23 cellular contexts compared by ENCODE assay signal in the genomic region with DNA sequence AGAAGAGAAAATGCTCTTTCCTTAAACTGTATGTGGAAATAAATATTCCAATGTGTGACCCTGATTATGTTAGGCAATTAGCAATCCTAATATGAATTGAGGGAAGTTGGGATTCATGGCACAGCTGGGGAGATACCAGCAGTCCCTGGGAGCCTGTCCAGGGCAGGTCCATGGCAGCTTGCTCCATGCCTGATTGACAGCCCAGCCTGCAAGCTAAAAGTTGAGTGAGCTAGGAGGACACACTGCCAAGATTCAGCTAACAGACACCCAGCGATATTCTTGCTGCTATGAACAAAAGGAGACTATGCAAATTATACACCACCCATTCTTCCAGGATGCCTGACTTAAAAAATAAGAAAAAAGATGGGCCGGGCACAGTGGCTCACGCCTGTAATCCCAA. TPM values are rescaled to one million over a fixed set of nuclear protein-coding genes. Genes with fewer than 3 reads are reported as not detected.
DNase-seq lines count a peak whose midpoint lies in the region; ATAC-seq, FAIRE-seq and TF ChIP-seq lines count a peak whose summit lies in the region.
"Had no signal": no experiment of that assay in that cellular context is flagged by ENCODE, and none has a peak within 500 bp of the region (broad histone marks: within the 10 kb centered on the region; RNA-seq: fewer than 3 reads in every experiment).

No MANE protein-coding gene starts in this region.

- H3K4ac ChIP-seq in mesendoderm (ENCODE audit: low read depth, low read length), result no peak overlapping the region

- H3K4me3 Mint-ChIP-seq in astrocyte (ENCODE audit: unreplicated experiment), result no peak overlapping the region
- no peak overlapping the region for H3K4me3 Mint-ChIP-seq in naive thymus-derived CD8-positive, alpha-beta T cell
- H3K4me3 Mint-ChIP-seq: activated naive CD4-positive, alpha-beta T cell treated with anti-CD3 and anti-CD28 coated beads, Interleukin-2, amount 50 U/mL, for 24 hours; mesothelial cell of epicardium; neural progenitor cell had no signal

- no peak overlapping the region for H3K23ac ChIP-seq in mesendoderm (ENCODE audit: low read length)

- H2BK5ac ChIP-seq in mesendoderm (ENCODE audit: low read length), result no peak overlapping the region

- peaks cover 66% of the 10 kb centered on the region for H4K20me1 ChIP-seq in astrocyte (ENCODE audit: insufficient read depth, low read length)

- H3K4me1 ChIP-seq in astrocyte (ENCODE audit: insufficient read depth, low read length) (peaks cover 84% of the 10 kb centered on the region), right cardiac atrium (ENCODE audit: control insufficient read depth, insufficient read depth, low read length) (peaks cover 13% of the 10 kb centered on the region), skeletal muscle satellite cell (ENCODE audit: control insufficient read depth, insufficient read depth, low read length) (peaks cover 76% of the 10 kb centered on the region), mesendoderm (ENCODE audit: control insufficient read depth, low read depth, low read length) (no peaks in the 10 kb centered on the region)
- H3K4me1 ChIP-seq: BE2C had no signal

- peaks cover 69% of the 10 kb centered on the region for H3K36me3 Mint-ChIP-seq in astrocyte (ENCODE audit: low read depth, unreplicated experiment)
- H3K36me3 Mint-ChIP-seq in naive thymus-derived CD8-positive, alpha-beta T cell, result peaks cover 0 to 2% (median 0%) of the 10 kb centered on the region in 3 donors
- H3K36me3 Mint-ChIP-seq: neural progenitor cell had no signal

- H2AK5ac ChIP-seq in mesendoderm (ENCODE audit: low read length), result no peak overlapping the region

- no peaks in the 10 kb centered on the region for H3K27me3 ChIP-seq in astrocyte (ENCODE audit: insufficient read depth, low read length)
- H3K27me3 ChIP-seq in right cardiac atrium (ENCODE audit: control insufficient read depth, insufficient read depth), result no peaks in the 10 kb centered on the region
- no peaks in the 10 kb centered on the region for H3K27me3 ChIP-seq in skeletal muscle satellite cell (ENCODE audit: control insufficient read depth, insufficient read depth, low read length)
- H3K27me3 ChIP-seq in mesendoderm (ENCODE audit: insufficient read depth, low read length, poor library complexity), result no peaks in the 10 kb centered on the region
- H3K27me3 ChIP-seq: ascending aorta, BE2C, thyroid gland had no signal

- POLR2A ChIA-PET in naive thymus-derived CD8-positive, alpha-beta T cell (lab: Charles Lee), result no interaction called here

- H3K27ac Mint-ChIP-seq in astrocyte (ENCODE audit: unreplicated experiment), result no peak overlapping the region
- H3K27ac Mint-ChIP-seq in naive thymus-derived CD8-positive, alpha-beta T cell, result peak overlapping the region in 1 of 10 donors; percentile 70
- H3K27ac Mint-ChIP-seq: activated naive CD4-positive, alpha-beta T cell treated with anti-CD3 and anti-CD28 coated beads, Interleukin-2, amount 50 U/mL, for 24 hours; mesothelial cell of epicardium; neural progenitor cell had no signal

- H3K9me3 Mint-ChIP-seq in astrocyte (ENCODE audit: unreplicated experiment), result peaks cover 14% of the 10 kb centered on the region
- H3K9me3 Mint-ChIP-seq in naive thymus-derived CD8-positive, alpha-beta T cell, result peaks cover 0 to 2% (median 0%) of the 10 kb centered on the region in 9 donors
- H3K9me3 Mint-ChIP-seq: activated naive CD4-positive, alpha-beta T cell treated with anti-CD3 and anti-CD28 coated beads, Interleukin-2, amount 50 U/mL, for 24 hours; mesothelial cell of epicardium; neural progenitor cell had no signal

- peaks cover 93% of the 10 kb centered on the region for H3K79me2 ChIP-seq in astrocyte (ENCODE audit: insufficient read depth, low read length)
- no peaks in the 10 kb centered on the region for H3K79me2 ChIP-seq in mesendoderm (ENCODE audit: control insufficient read depth, insufficient read depth, low read length)

- peak overlapping the region; percentile 97 for H3K9ac ChIP-seq in astrocyte (ENCODE audit: low read length)
- peak overlapping the region; percentile 4 for H3K9ac ChIP-seq in skeletal muscle satellite cell (ENCODE audit: low read depth, low read length)
- no peak overlapping the region for H3K9ac ChIP-seq in mesendoderm (ENCODE audit: low read length)
- H3K9ac ChIP-seq: neural progenitor cell had no signal

- H2BK120ac ChIP-seq in mesendoderm (ENCODE audit: low read depth, low read length), result no peak overlapping the region

- TF ChIP-seq CTCF in astrocyte (IDR thresholded peaks at IDR 0.05; ENCODE audit: insufficient read depth, low read depth, low read length), result no peak

- no peak overlapping the region for H3K56ac ChIP-seq in mesendoderm (ENCODE audit: low read length)

- H3K9me3 ChIP-seq in astrocyte (ENCODE audit: insufficient read depth, low read depth, low read length) (no peaks in the 10 kb centered on the region), right cardiac atrium (ENCODE audit: control insufficient read depth, low read length) (no peaks in the 10 kb centered on the region), skeletal muscle satellite cell (replicated peaks; ENCODE audit: low read length) (no peaks in the 10 kb centered on the region)
- H3K9me3 ChIP-seq: ascending aorta, BE2C, thyroid gland had no signal

- no peaks in the 10 kb centered on the region for H3K79me1 ChIP-seq in mesendoderm (ENCODE audit: low read length)

- WGBS in right cardiac atrium, result 83% methylated on average over 3 of the region's 3 CpGs
- WGBS in mesendoderm (ENCODE audit: extremely low coverage, insufficient coverage, low lambda C conversion rate), result no CpG with 5 or more reads among the region's 3 CpGs

- H3K36me3 ChIP-seq in astrocyte (ENCODE audit: insufficient read depth, low read length), result peaks cover 62% of the 10 kb centered on the region
- peaks cover 84% of the 10 kb centered on the region for H3K36me3 ChIP-seq in skeletal muscle satellite cell (ENCODE audit: insufficient read depth, low read length)
- no peaks in the 10 kb centered on the region for H3K36me3 ChIP-seq in mesendoderm (ENCODE audit: control insufficient read depth, insufficient read depth, low read length)
- H3K36me3 ChIP-seq: BE2C, neural progenitor cell, thyroid gland had no signal

- peak; percentile 92 for DNase-seq in LHCN-M2 (ENCODE audit: low read depth)
- no peak for DNase-seq in astrocyte (ENCODE audit: low read depth)
- peak in 1 of 3 donors; percentile 70 for DNase-seq in right cardiac atrium
- no peak for DNase-seq in mesendoderm
- DNase-seq in naive thymus-derived CD8-positive, alpha-beta T cell, result no peak
- DNase-seq: BE2C; H7; hippocampal formation; kidney; PC-3; retina; stimulated activated naive CD4-positive, alpha-beta T cell treated with Interleukin-2 at 50 U/mL for 16 hours; thyroid gland had no signal

- intact Hi-C loops in right cardiac atrium (cut with DNase I), result no loop called here

- H3K27me3 Mint-ChIP-seq in astrocyte (ENCODE audit: low read depth, unreplicated experiment), result no peaks in the 10 kb centered on the region
- H3K27me3 Mint-ChIP-seq in naive thymus-derived CD8-positive, alpha-beta T cell, result peaks cover 0 to 6% (median 3%) of the 10 kb centered on the region in 5 donors
- H3K27me3 Mint-ChIP-seq: activated naive CD4-positive, alpha-beta T cell treated with anti-CD3 and anti-CD28 coated beads, Interleukin-2, amount 50 U/mL, for 24 hours had no signal

- H3K18ac ChIP-seq in mesendoderm (ENCODE audit: low read length), result no peak overlapping the region

- H3K4me1 Mint-ChIP-seq in astrocyte (ENCODE audit: low read depth, unreplicated experiment), result peaks cover 69% of the 10 kb centered on the region
- H3K4me1 Mint-ChIP-seq in naive thymus-derived CD8-positive, alpha-beta T cell, result peaks cover 17 to 39% (median 24%) of the 10 kb centered on the region in 4 donors

- H3K4me2 ChIP-seq in astrocyte (ENCODE audit: low read length), result peak overlapping the region; percentile 96
- H3K4me2 ChIP-seq in skeletal muscle satellite cell (ENCODE audit: low read length), result no peak overlapping the region
- H3K4me2 ChIP-seq in mesendoderm (ENCODE audit: low read length), result no peak overlapping the region
- H3K4me2 ChIP-seq: neural progenitor cell had no signal

- no peak overlapping the region for H4K5ac ChIP-seq in mesendoderm (ENCODE audit: low read length)

- H2AFZ ChIP-seq in astrocyte (ENCODE audit: low read depth, low read length), result no peak overlapping the region
- H2AFZ ChIP-seq: neural progenitor cell had no signal

- peak; percentile 68 to 73 for ATAC-seq in right cardiac atrium
- no peak for ATAC-seq in naive thymus-derived CD8-positive, alpha-beta T cell
- no peak for ATAC-seq in GM18870 (IDR thresholded peaks at IDR 0.05; ENCODE audit: unreplicated experiment)
- ATAC-seq: PC-3 had no signal

- FAIRE-seq in astrocyte (lab: Jason Lieb, UNC), result no peak
- FAIRE-seq: D721Med, endometrium, G401.6, GM19239, kidney had no signal

- no peak overlapping the region for H2BK15ac ChIP-seq in mesendoderm (replicated peaks; ENCODE audit: low read depth)

- H3K27ac ChIP-seq in astrocyte (ENCODE audit: low read depth, low read length) (peak overlapping the region; percentile 89), right cardiac atrium (ENCODE audit: low read length) (no peak overlapping the region), mesendoderm (ENCODE audit: low read depth, low read length) (no peak overlapping the region)
- H3K27ac ChIP-seq: neural progenitor cell, thyroid gland had no signal

- H3K4me3 ChIP-seq in astrocyte (ENCODE audit: insufficient read depth, low read depth, low read length), result no peak overlapping the region
- H3K4me3 ChIP-seq in right cardiac atrium (ENCODE audit: low read length), result no peak overlapping the region
- H3K4me3 ChIP-seq in skeletal muscle satellite cell (ENCODE audit: low read length), result no peak overlapping the region
- H3K4me3 ChIP-seq in mesendoderm (ENCODE audit: low read length), result no peak overlapping the region
- H3K4me3 ChIP-seq: ascending aorta, neural progenitor cell, thyroid gland had no signal

- no peak overlapping the region for H4K8ac ChIP-seq in mesendoderm (ENCODE audit: low read depth, low read length)

RNA-seq across cellular contexts. Expression of a gene that starts 6.2 kb away (rescaled TPM):
- 2,144 and 3,512 TPM in 2 replicates for total RNA-seq in LHCN-M2 (2014; rRNA removed)
- 1,513 TPM for polyA plus RNA-seq in LHCN-M2 (2012)
- total RNA-seq in astrocyte, result 1,145 and 1,862 TPM in 2 replicates
- total RNA-seq in right cardiac atrium, result 10 to 100 TPM; 41.6 to 60.4 (median 51.2) TPM
- polyA plus RNA-seq in right cardiac atrium, result 44.1 TPM
- total RNA-seq in skeletal muscle satellite cell (2012; rRNA removed), result 1,248 and 1,783 TPM in 2 replicates
- 3.8 TPM for polyA plus RNA-seq in mesendoderm (2013, experiment 1 of 2)
- 4.0 TPM for polyA plus RNA-seq in mesendoderm (2013, experiment 2 of 2)
- 10 to 100 TPM in 1 of 2 experiments, 1 to 10 TPM in 1; 8.9 to 11.7 TPM for total RNA-seq in naive thymus-derived CD8-positive, alpha-beta T cell
- 1 to 10 TPM in 1 of 3 donors, under 1 TPM in 1, not detected in 1; 0.34 to 3.2 TPM for polyA plus RNA-seq in naive thymus-derived CD8-positive, alpha-beta T cell

Comparison
In these comparisons a context has a peak if more than half of its experiments do, and no peak if none do; other contexts are left out.
1. ATAC-seq: peak in right cardiac atrium (2 of 2); none in naive thymus-derived CD8-positive, alpha-beta T cell (0 of 2) and GM18870 (single experiment).
2. RNA of a gene that starts 6.2 kb away (total RNA-seq): 2,144 to 3,512 TPM in LHCN-M2 and 1,145 to 1,862 TPM in astrocyte; 41.6 to 60.4 TPM in right cardiac atrium and 8.9 to 11.7 TPM in naive thymus-derived CD8-positive, alpha-beta T cell; every median in the first group is over 10 times any median in the second.